1 cellular context compared by ENCODE assay signal in genomic region chr12:123151679-123152454, GRCh38.
TF ChIP-seq lines count a peak whose summit lies in the region.

No MANE protein-coding gene starts in this region.

TF ChIP-seq in HepG2, 621 proteins besides CTCF, POLR2A, EP300 and RAD21 (continued from another document and continues in another):
- TF ChIP-seq ZBTB33 (CRISPR knock-in tag; IDR thresholded peaks at IDR 0.05): peak; percentile 93
- 0 out of 2 replicates have a peak, but pooled peaks have one; percentile 28 for TF ChIP-seq BCL3 (CRISPR knock-in tag; IDR thresholded peaks at IDR 0.05)
- 0 out of 2 replicates have a peak, but pooled peaks have one; percentile 37 for TF ChIP-seq ZBTB4 (CRISPR knock-in tag; IDR thresholded peaks at IDR 0.05; ENCODE audit: borderline replicate concordance)
- TF ChIP-seq E2F5 (CRISPR knock-in tag; conservative IDR thresholded peaks at IDR 0.05): no peak
- TF ChIP-seq ZNF639 (CRISPR knock-in tag; conservative IDR thresholded peaks at IDR 0.05): no peak
- peak; percentile 18 for TF ChIP-seq AGO1 (IDR thresholded peaks at IDR 0.05; ENCODE audit: low read depth, low read length, poor library complexity, severe bottlenecking)
- TF ChIP-seq ZBTB38 (CRISPR knock-in tag; IDR thresholded peaks at IDR 0.05): peak; percentile 99
- TF ChIP-seq TFDP2 (CRISPR knock-in tag; IDR thresholded peaks at IDR 0.05): no peak
- peak; percentile 21; the same call in 1 of the 2 replicates for TF ChIP-seq KDM2A (CRISPR knock-in tag; IDR thresholded peaks at IDR 0.05; ENCODE audit: borderline replicate concordance, low read depth)
- TF ChIP-seq ELK4 (CRISPR knock-in tag; IDR thresholded peaks at IDR 0.05; ENCODE audit: borderline replicate concordance): no peak
- 0 out of 2 replicates have a peak, but pooled peaks have one; percentile 18 for TF ChIP-seq ARNT2 (CRISPR knock-in tag; IDR thresholded peaks at IDR 0.05; ENCODE audit: low read depth)
- TF ChIP-seq ZNF407 (CRISPR knock-in tag; IDR thresholded peaks at IDR 0.05; ENCODE audit: not compliant biosample characterization): peak; percentile 40
- peak; percentile 18; the same call in 1 of the 2 replicates for TF ChIP-seq ZNF687 (CRISPR knock-in tag; IDR thresholded peaks at IDR 0.05)
- TF ChIP-seq HMGXB4 (CRISPR knock-in tag; IDR thresholded peaks at IDR 0.05; ENCODE audit: borderline replicate concordance in 1 of 2, low read depth in 1 of 2): 0 out of 4 replicates have a peak, but pooled peaks of 1 of the 2 experiments have one; percentile 14
- TF ChIP-seq MAFG (CRISPR knock-in tag; IDR thresholded peaks at IDR 0.05): no peak
- TF ChIP-seq MED8 (CRISPR knock-in tag; IDR thresholded peaks at IDR 0.05; ENCODE audit: insufficient replicate concordance): no peak
